31 cellular contexts compared by ENCODE assay signal in the genomic region with DNA sequence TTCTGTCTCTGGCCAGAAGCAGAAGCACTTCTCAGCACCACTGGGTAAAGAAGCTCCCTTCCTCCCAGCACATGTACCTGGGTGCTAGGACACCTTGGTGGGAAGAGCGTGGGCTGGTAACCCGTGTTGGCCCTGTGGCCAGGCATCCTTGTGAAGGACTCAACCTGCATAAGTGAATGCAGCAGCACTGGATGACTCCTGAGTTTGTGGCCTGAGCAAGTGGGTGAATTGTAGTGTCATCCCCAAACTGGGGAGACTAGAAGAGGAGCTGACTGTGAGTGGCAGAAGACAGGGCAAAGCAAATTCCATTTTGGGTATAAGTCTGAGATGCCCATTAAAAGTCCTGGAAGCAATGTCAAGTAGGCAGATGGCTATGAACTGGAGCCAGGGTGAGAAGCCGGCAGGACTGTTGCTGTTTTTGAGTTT.
"Had no signal": no experiment of that assay in that cellular context is flagged by ENCODE, and none has a peak within 500 bp of the region (broad histone marks: within the 10 kb centered on the region; RNA-seq: fewer than 3 reads in every experiment).

No MANE protein-coding gene starts in this region.

- H3K9me3 ChIP-seq: gastroesophageal sphincter, ovary, prostate gland, stomach, thyroid gland had no signal

- H3K27ac ChIP-seq: brain microvascular endothelial cell, gastroesophageal sphincter, ovary, prostate gland, stomach, thyroid gland had no signal

- H3K4me3 ChIP-seq: gastroesophageal sphincter, ovary, prostate gland, smooth muscle cell, stomach, thyroid gland had no signal

- DNase-seq: activated CD4-positive, alpha-beta memory T cell treated with anti-CD3 and anti-CD28 coated beads for 36 hours; activated CD4-positive, alpha-beta T cell treated with anti-CD3 and anti-CD28 coated beads for 48 hours; activated CD4-positive, CD25-positive, alpha-beta regulatory T cell; activated CD8-positive, alpha-beta memory T cell treated with anti-CD3 and anti-CD28 coated beads, Interleukin-2, amount 50 U/mL, for 4 hours; activated gamma-delta T cell treated with Interleukin-2 at 50 U/mL for 16 hours; activated naive CD4-positive, alpha-beta T cell treated with anti-CD3 and anti-CD28 coated beads, Interleukin-2, amount 50 U/mL, for 16 hours; activated T-cell treated with anti-CD3 and anti-CD28 coated beads, Interleukin-2, amount 50 U/mL, for 24 hours; amniotic stem cell; brain microvascular endothelial cell; head of caudate nucleus; hippocampal formation; left colon; mammary epithelial cell; naive B cell; nephron progenitor cell; ovary; retina; stimulated activated CD4-positive, alpha-beta T cell treated with anti-CD3 and anti-CD28 coated beads, Interleukin-1b, Interleukin-23, amount 100 ng/mL, for 48 hours; stimulated activated CD4-positive, alpha-beta T cell treated with anti-CD3 and anti-CD28 coated beads, Interleukin-4, amount 100 ng/mL, for 4 hours; stimulated activated CD8-positive, alpha-beta memory T cell treated with anti-CD3 and anti-CD28 coated beads, Interleukin-4, amount 100 ng/mL, for 48 hours; stimulated activated naive B cell treated with anti-CD40 and anti-IgM and Interleukin-4, amounts not matched to agents 10 μg/mL and 1 μg/mL and 100 μg/mL, for 72 hours; stomach; thyroid gland had no signal

- H3K36me3 ChIP-seq: brain microvascular endothelial cell, gastroesophageal sphincter, ovary, prostate gland, stomach, thyroid gland had no signal

- ATAC-seq: activated T-helper 17 cell treated with anti-CD3 and anti-CD28 coated beads, Interleukin-2, amount 50 U/mL, for 72 hours; gastroesophageal sphincter; left colon; stimulated activated naive B cell treated with anti-CD40 and anti-IgM and Interleukin-4, amounts not matched to agents 10 μg/mL and 1 μg/mL and 100 μg/mL, for 72 hours had no signal

- H3K27me3 ChIP-seq: brain microvascular endothelial cell, gastroesophageal sphincter, ovary, stomach, thyroid gland had no signal

- FAIRE-seq: astrocyte, endothelial cell of umbilical vein, keratinocyte, urothelium cell line had no signal

- H3K4me2 ChIP-seq: smooth muscle cell had no signal
